ENCODE assay signal across 8 cellular contexts in the genomic region with DNA sequence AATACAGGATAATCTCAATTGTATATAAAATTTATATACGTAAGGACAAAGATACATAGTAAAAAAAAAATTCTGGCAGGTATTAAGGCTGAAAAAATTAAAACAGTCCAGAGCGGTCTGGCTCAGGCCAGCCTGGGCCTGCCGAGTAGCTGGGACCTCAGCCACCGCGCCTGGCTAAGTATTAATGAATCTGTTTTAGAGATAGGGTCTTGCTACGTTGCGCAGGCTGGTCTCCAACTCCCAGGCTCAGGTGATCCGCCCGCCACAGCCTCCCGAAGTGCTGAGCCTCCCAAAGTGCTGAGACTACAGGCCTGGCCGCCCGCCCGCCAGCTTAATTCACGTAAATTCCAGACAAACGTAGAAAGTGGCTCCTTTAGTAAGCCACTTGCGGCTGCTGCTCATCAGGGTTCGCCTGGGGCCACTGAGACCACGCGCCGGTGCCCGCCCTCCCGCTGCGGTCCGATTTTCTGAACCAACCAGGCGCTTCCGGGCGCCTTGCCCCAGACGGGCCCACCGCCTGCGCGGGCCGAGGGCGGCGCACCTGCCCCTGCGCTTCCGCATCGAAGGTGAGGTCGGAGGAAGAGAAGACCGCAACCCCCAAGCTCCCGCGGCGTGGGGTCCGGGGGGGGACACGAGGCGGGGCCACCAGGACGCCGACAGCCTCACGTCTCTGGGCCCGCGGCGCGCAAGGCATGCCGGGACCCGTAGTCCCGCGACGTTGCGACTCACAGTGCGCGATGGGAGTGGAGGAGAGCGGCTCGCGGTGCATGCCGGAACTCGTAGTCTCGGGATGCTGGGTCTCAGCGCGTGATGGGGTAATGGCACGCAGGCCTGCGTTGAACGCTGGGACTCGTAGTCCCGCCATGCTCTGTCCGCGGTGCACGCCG. TPM values are rescaled to one million over a fixed set of nuclear protein-coding genes. Genes with fewer than 3 reads are reported as not detected.
DNase-seq lines count a peak whose midpoint lies in the region; ATAC-seq and TF ChIP-seq lines count a peak whose summit lies in the region.

No MANE protein-coding gene starts in this region.

- WGBS in suprapubic skin: under 1% methylated on average over 26 of the region's 77 CpGs

- DNase-seq in GM10266 (ENCODE audit: extremely low spot score) (peak; percentile 99), NCI-H1092 treated with DMSO at 0.1 percent for 48 hours (lab: John Stamatoyannopoulos, UW) (peak; percentile 99), glomerular endothelial cell (ENCODE audit: extremely low read depth, low read depth, low spot score) (peak; percentile 82), nucleus accumbens (lab: John Stamatoyannopoulos, UW) (peak; percentile 89 to 100 (median 99)), suprapubic skin (ENCODE audit: low spot score in 2 of 2) (peak; percentile 99 to 100)

- H3K36me3 ChIP-seq in suprapubic skin: no peaks in the 10 kb centered on the region

- peaks cover 56% of the 10 kb centered on the region for H3K4me1 Mint-ChIP-seq in activated naive CD8-positive, alpha-beta T cell (ENCODE audit: low read depth)

- peaks cover 40% of the 10 kb centered on the region for H3K4me1 ChIP-seq in suprapubic skin

- TF ChIP-seq EP300 in suprapubic skin (IDR thresholded peaks at IDR 0.05): no peak

- peak overlapping the region; percentile 96 for H3K4me3 Mint-ChIP-seq in activated naive CD8-positive, alpha-beta T cell

- peaks cover 9% of the 10 kb centered on the region for H3K36me3 Mint-ChIP-seq in activated naive CD8-positive, alpha-beta T cell

- TF ChIP-seq CTCF in GM10266 (IDR thresholded peaks at IDR 0.05; ENCODE audit: control insufficient read depth, insufficient read depth, low read depth, missing control alignments) (no peak), suprapubic skin (IDR thresholded peaks at IDR 0.05) (no peak)

- H3K27ac Mint-ChIP-seq in activated naive CD8-positive, alpha-beta T cell: peak overlapping the region; percentile 99

- no peaks in the 10 kb centered on the region for H3K9me3 Mint-ChIP-seq in activated naive CD8-positive, alpha-beta T cell (ENCODE audit: low read depth)

- no peaks in the 10 kb centered on the region for H3K27me3 ChIP-seq in suprapubic skin

- H3K27me3 Mint-ChIP-seq in activated naive CD8-positive, alpha-beta T cell: no peaks in the 10 kb centered on the region

- ATAC-seq in HG02623 (IDR thresholded peaks at IDR 0.05; ENCODE audit: unreplicated experiment) (peak; percentile 91), SK-N-SH treated with all-trans-retinoic acid at 6 μM for 48 hours (peak; percentile 99)

- H3K4me3 ChIP-seq in suprapubic skin: peak overlapping the region; percentile 99

- H3K27ac ChIP-seq in suprapubic skin: peak overlapping the region; percentile 99

- H3K9me3 ChIP-seq in suprapubic skin: no peaks in the 10 kb centered on the region

- no peak for TF ChIP-seq POLR2A in suprapubic skin (IDR thresholded peaks at IDR 0.05)

TF ChIP-seq in SK-N-SH treated with all-trans-retinoic acid at 6 μM for 48 hours, 23 proteins besides CTCF, POLR2A, EP300 and RAD21:
- TF ChIP-seq, protein P1, sequence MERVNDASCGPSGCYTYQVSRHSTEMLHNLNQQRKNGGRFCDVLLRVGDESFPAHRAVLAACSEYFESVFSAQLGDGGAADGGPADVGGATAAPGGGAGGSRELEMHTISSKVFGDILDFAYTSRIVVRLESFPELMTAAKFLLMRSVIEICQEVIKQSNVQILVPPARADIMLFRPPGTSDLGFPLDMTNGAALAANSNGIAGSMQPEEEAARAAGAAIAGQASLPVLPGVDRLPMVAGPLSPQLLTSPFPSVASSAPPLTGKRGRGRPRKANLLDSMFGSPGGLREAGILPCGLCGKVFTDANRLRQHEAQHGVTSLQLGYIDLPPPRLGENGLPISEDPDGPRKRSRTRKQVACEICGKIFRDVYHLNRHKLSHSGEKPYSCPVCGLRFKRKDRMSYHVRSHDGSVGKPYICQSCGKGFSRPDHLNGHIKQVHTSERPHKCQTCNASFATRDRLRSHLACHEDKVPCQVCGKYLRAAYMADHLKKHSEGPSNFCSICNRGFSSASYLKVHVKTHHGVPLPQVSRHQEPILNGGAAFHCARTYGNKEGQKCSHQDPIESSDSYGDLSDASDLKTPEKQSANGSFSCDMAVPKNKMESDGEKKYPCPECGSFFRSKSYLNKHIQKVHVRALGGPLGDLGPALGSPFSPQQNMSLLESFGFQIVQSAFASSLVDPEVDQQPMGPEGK (CRISPR knock-in tag; IDR thresholded peaks at IDR 0.05; ENCODE audit: borderline replicate concordance): peak; percentile 95; the same call in 1 of the 2 replicates
- TF ChIP-seq, protein P2, sequence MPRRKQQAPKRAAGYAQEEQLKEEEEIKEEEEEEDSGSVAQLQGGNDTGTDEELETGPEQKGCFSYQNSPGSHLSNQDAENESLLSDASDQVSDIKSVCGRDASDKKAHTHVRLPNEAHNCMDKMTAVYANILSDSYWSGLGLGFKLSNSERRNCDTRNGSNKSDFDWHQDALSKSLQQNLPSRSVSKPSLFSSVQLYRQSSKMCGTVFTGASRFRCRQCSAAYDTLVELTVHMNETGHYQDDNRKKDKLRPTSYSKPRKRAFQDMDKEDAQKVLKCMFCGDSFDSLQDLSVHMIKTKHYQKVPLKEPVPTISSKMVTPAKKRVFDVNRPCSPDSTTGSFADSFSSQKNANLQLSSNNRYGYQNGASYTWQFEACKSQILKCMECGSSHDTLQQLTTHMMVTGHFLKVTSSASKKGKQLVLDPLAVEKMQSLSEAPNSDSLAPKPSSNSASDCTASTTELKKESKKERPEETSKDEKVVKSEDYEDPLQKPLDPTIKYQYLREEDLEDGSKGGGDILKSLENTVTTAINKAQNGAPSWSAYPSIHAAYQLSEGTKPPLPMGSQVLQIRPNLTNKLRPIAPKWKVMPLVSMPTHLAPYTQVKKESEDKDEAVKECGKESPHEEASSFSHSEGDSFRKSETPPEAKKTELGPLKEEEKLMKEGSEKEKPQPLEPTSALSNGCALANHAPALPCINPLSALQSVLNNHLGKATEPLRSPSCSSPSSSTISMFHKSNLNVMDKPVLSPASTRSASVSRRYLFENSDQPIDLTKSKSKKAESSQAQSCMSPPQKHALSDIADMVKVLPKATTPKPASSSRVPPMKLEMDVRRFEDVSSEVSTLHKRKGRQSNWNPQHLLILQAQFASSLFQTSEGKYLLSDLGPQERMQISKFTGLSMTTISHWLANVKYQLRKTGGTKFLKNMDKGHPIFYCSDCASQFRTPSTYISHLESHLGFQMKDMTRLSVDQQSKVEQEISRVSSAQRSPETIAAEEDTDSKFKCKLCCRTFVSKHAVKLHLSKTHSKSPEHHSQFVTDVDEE (CRISPR knock-in tag; IDR thresholded peaks at IDR 0.05): no peak

RNA-seq across cellular contexts. Expression of a gene that starts 0.7 kb away (rescaled TPM):
- total RNA-seq in glomerular endothelial cell (29.2 and 34.1 TPM in 2 replicates), suprapubic skin (10 to 100 TPM; 18.6 to 35.3 (median 27.4) TPM)

Comparison
In these comparisons a context has a peak if more than half of its experiments do, and no peak if none do; other contexts are left out.
1. Peak in every context shown above with its lines: DNase-seq, ATAC-seq, H3K4me3 ChIP-seq and H3K27ac ChIP-seq.